Comparison of ENCODE assay signal across 12 cellular contexts in the genomic region with DNA sequence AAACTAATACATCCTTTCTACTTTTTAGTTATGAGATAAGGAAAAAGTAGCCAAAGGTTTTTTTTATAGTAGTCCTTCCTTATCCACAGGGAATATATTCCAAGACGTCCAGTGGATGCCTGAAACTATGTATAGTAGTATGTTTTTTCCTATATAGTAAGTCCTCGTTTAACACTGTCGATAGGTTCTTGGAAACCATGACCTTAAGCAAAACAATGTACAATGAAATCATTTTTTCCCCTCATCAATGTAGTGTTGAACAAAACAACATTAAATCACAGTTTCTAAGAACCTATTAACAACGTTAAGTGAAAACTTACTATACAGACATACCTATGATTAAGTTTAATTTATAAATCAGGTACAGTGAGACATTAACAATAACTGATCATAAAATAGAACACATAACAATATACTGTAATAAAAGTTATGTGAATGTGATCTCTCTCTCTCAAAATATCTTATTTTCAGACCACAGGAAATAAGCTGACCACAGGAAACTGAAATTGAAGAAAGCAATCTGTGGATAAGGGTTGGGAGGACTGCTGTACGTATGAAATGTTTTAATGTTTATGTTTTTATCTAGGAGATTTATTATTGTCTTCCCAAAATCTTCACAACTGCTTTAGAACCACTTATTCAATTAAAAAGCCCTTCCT. TPM values are rescaled to one million over a fixed set of nuclear protein-coding genes. Genes with fewer than 3 reads are reported as not detected.
DNase-seq lines count a peak whose midpoint lies in the region; ATAC-seq lines count a peak whose summit lies in the region.
"Had no signal": no experiment of that assay in that cellular context is flagged by ENCODE, and none has a peak within 500 bp of the region (broad histone marks: within the 10 kb centered on the region; RNA-seq: fewer than 3 reads in every experiment).

No MANE protein-coding gene starts in this region.

- no peak overlapping the region for H3K4me3 Mint-ChIP-seq in activated T-helper 2 cell treated with anti-CD3 and anti-CD28 coated beads, Interferon-gamma antibody, Interleukin-2, Interleukin-4, amounts not matched to agents 10 μg/mL and 5 μg/mL and 100 μg/mL, durations not matched to agents 14 hours and 24 hours and 36 hours (ENCODE audit: low read depth)

- no peaks in the 10 kb centered on the region for H3K27me3 Mint-ChIP-seq in activated T-helper 2 cell treated with anti-CD3 and anti-CD28 coated beads, Interferon-gamma antibody, Interleukin-2, Interleukin-4, amounts not matched to agents 10 μg/mL and 5 μg/mL and 100 μg/mL, durations not matched to agents 14 hours and 24 hours and 36 hours (ENCODE audit: low read depth)

- peak overlapping the region; percentile 42 for H3K27ac Mint-ChIP-seq in activated T-helper 2 cell treated with anti-CD3 and anti-CD28 coated beads, Interferon-gamma antibody, Interleukin-2, Interleukin-4, amounts not matched to agents 10 μg/mL and 5 μg/mL and 100 μg/mL, durations not matched to agents 14 hours and 24 hours and 36 hours

- DNase-seq in EL (peak; percentile 34), left kidney (ENCODE audit: low read depth, low spot score) (peak; percentile 15), SW480 (ENCODE audit: low spot score) (no peak), HUDEP-2 (lab: John Stamatoyannopoulos, UW; ENCODE audit: unreplicated experiment in 76 of 76) (no peak), AML-193 (lab: John Stamatoyannopoulos, UW) (no peak), substantia nigra (lab: John Stamatoyannopoulos, UW) (no peak)
- DNase-seq in activated T-helper 2 cell treated with anti-CD3 and anti-CD28 coated beads, Interferon-gamma antibody, Interleukin-2, Interleukin-4, amounts not matched to agents 10 μg/mL and 5 μg/mL and 100 μg/mL, durations not matched to agents 14 hours and 24 hours and 36 hours (ENCODE audit: low spot score), result no peak
- DNase-seq: DMS153, NCI-H2081, ovary had no signal

- intact Hi-C loops in activated T-helper 2 cell treated with anti-CD3 and anti-CD28 coated beads, Interferon-gamma antibody, Interleukin-2, Interleukin-4, amounts not matched to agents 10 μg/mL and 5 μg/mL and 100 μg/mL, durations not matched to agents 14 hours and 24 hours and 36 hours (cut with micrococcal nuclease), result no loop called here

- peaks cover 30% of the 10 kb centered on the region for H3K4me1 Mint-ChIP-seq in activated T-helper 2 cell treated with anti-CD3 and anti-CD28 coated beads, Interferon-gamma antibody, Interleukin-2, Interleukin-4, amounts not matched to agents 10 μg/mL and 5 μg/mL and 100 μg/mL, durations not matched to agents 14 hours and 24 hours and 36 hours (ENCODE audit: low read depth)

- H3K9me3 Mint-ChIP-seq in activated T-helper 2 cell treated with anti-CD3 and anti-CD28 coated beads, Interferon-gamma antibody, Interleukin-2, Interleukin-4, amounts not matched to agents 10 μg/mL and 5 μg/mL and 100 μg/mL, durations not matched to agents 14 hours and 24 hours and 36 hours, result no peaks in the 10 kb centered on the region

- peaks cover 73% of the 10 kb centered on the region for H3K36me3 Mint-ChIP-seq in activated T-helper 2 cell treated with anti-CD3 and anti-CD28 coated beads, Interferon-gamma antibody, Interleukin-2, Interleukin-4, amounts not matched to agents 10 μg/mL and 5 μg/mL and 100 μg/mL, durations not matched to agents 14 hours and 24 hours and 36 hours (ENCODE audit: low read depth)

- H3K27ac ChIP-seq in substantia nigra (ENCODE audit: low read depth, low read length, poor library complexity, severe bottlenecking), result no peak overlapping the region
- H3K27ac ChIP-seq: ovary had no signal

- ATAC-seq in GM21786 (IDR thresholded peaks at IDR 0.05; ENCODE audit: unreplicated experiment), result peak; percentile 33
- ATAC-seq: K562 had no signal

RNA-seq across cellular contexts. Expression of gene COPS2, which starts 20.6 kb away (rescaled TPM):
- total RNA-seq in activated T-helper 2 cell treated with anti-CD3 and anti-CD28 coated beads, Interferon-gamma antibody, Interleukin-2, Interleukin-4, amounts not matched to agents 10 μg/mL and 5 μg/mL and 100 μg/mL, durations not matched to agents 14 hours and 24 hours and 36 hours, result 85.1 and 94.7 TPM in 2 replicates

RNA-seq across cellular contexts. Expression of gene GALK2, which starts 35.2 kb away (rescaled TPM):
- total RNA-seq in activated T-helper 2 cell treated with anti-CD3 and anti-CD28 coated beads, Interferon-gamma antibody, Interleukin-2, Interleukin-4, amounts not matched to agents 10 μg/mL and 5 μg/mL and 100 μg/mL, durations not matched to agents 14 hours and 24 hours and 36 hours, result 29.8 and 33.3 TPM in 2 replicates

Comparison
In these comparisons a context has a peak if more than half of its experiments do, and no peak if none do; other contexts are left out.
1. DNase-seq: peak in EL (single experiment) and left kidney (single experiment); none in activated T-helper 2 cell treated with anti-CD3 and anti-CD28 coated beads, Interferon-gamma antibody, Interleukin-2, Interleukin-4, amounts not matched to agents 10 μg/mL and 5 μg/mL and 100 μg/mL, durations not matched to agents 14 hours and 24 hours and 36 hours (single experiment), SW480 (single experiment), HUDEP-2 (0 of 76), AML-193 (0 of 2) and substantia nigra (0 of 49).